Comparison of ENCODE assay signal across 1 cellular context in genomic region chr22:39101226-39101625, GRCh38.
TF ChIP-seq lines count a peak whose summit lies in the region.

No MANE protein-coding gene starts in this region.

TF ChIP-seq in GM23338, 12 proteins besides CTCF, POLR2A, EP300 and RAD21:
- TF ChIP-seq REST (IDR thresholded peaks at IDR 0.05; ENCODE audit: unreplicated experiment) (no peak), POLR2AphosphoS5 (IDR thresholded peaks at IDR 0.05; ENCODE audit: low read depth) (no peak), ETS1 (IDR thresholded peaks at IDR 0.05) (no peak), EZH2phosphoT487 (IDR thresholded peaks at IDR 0.05; ENCODE audit: unreplicated experiment) (no peak), ZNF114 (CRISPR knock-in tag; IDR thresholded peaks at IDR 0.05) (no peak), ZNF462 (CRISPR knock-in tag; IDR thresholded peaks at IDR 0.05) (no peak), JUNB (IDR thresholded peaks at IDR 0.05; ENCODE audit: unreplicated experiment) (no peak), STAT1 (IDR thresholded peaks at IDR 0.05; ENCODE audit: unreplicated experiment) (no peak), CREB1 (CRISPR knock-in tag; IDR thresholded peaks at IDR 0.05; ENCODE audit: low read depth) (no peak), ZNF331 (CRISPR knock-in tag; IDR thresholded peaks at IDR 0.05; ENCODE audit: low read depth) (no peak), EZH2 (IDR thresholded peaks at IDR 0.05; ENCODE audit: low read depth, unreplicated experiment) (no peak), NANOG (IDR thresholded peaks at IDR 0.05; ENCODE audit: borderline replicate concordance) (no peak)
